Comparison of ENCODE assay signal across 1 cellular context in genomic region chr7:98878365-98879197, GRCh38.
TF ChIP-seq lines count a peak whose summit lies in the region.

TSS of gene TRRAP (plus strand) at chr7:98878532. CDS start at chr7:98881151, 2,619 bp downstream.

TF ChIP-seq in HepG2, 621 proteins besides CTCF, POLR2A, EP300 and RAD21 (continued from another document and continues in another):
- TF ChIP-seq TFE3 (CRISPR knock-in tag; IDR thresholded peaks at IDR 0.05), result 0 out of 2 replicates have a peak, but pooled peaks have one; percentile 24
- TF ChIP-seq, protein P1, sequence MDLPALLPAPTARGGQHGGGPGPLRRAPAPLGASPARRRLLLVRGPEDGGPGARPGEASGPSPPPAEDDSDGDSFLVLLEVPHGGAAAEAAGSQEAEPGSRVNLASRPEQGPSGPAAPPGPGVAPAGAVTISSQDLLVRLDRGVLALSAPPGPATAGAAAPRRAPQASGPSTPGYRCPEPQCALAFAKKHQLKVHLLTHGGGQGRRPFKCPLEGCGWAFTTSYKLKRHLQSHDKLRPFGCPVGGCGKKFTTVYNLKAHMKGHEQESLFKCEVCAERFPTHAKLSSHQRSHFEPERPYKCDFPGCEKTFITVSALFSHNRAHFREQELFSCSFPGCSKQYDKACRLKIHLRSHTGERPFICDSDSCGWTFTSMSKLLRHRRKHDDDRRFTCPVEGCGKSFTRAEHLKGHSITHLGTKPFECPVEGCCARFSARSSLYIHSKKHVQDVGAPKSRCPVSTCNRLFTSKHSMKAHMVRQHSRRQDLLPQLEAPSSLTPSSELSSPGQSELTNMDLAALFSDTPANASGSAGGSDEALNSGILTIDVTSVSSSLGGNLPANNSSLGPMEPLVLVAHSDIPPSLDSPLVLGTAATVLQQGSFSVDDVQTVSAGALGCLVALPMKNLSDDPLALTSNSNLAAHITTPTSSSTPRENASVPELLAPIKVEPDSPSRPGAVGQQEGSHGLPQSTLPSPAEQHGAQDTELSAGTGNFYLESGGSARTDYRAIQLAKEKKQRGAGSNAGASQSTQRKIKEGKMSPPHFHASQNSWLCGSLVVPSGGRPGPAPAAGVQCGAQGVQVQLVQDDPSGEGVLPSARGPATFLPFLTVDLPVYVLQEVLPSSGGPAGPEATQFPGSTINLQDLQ (CRISPR knock-in tag; IDR thresholded peaks at IDR 0.05), result 0 out of 2 replicates have a peak, but pooled peaks have one; percentile 28
- no peak for TF ChIP-seq HDAC6 (IDR thresholded peaks at IDR 0.05; ENCODE audit: low read depth, low read length)
- TF ChIP-seq, protein P2, sequence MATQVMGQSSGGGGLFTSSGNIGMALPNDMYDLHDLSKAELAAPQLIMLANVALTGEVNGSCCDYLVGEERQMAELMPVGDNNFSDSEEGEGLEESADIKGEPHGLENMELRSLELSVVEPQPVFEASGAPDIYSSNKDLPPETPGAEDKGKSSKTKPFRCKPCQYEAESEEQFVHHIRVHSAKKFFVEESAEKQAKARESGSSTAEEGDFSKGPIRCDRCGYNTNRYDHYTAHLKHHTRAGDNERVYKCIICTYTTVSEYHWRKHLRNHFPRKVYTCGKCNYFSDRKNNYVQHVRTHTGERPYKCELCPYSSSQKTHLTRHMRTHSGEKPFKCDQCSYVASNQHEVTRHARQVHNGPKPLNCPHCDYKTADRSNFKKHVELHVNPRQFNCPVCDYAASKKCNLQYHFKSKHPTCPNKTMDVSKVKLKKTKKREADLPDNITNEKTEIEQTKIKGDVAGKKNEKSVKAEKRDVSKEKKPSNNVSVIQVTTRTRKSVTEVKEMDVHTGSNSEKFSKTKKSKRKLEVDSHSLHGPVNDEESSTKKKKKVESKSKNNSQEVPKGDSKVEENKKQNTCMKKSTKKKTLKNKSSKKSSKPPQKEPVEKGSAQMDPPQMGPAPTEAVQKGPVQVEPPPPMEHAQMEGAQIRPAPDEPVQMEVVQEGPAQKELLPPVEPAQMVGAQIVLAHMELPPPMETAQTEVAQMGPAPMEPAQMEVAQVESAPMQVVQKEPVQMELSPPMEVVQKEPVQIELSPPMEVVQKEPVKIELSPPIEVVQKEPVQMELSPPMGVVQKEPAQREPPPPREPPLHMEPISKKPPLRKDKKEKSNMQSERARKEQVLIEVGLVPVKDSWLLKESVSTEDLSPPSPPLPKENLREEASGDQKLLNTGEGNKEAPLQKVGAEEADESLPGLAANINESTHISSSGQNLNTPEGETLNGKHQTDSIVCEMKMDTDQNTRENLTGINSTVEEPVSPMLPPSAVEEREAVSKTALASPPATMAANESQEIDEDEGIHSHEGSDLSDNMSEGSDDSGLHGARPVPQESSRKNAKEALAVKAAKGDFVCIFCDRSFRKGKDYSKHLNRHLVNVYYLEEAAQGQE (IDR thresholded peaks at IDR 0.05; ENCODE audit: borderline replicate concordance in 1 of 2, low read depth in 1 of 2, low read length in 2 of 2), result no peak
- TF ChIP-seq GLI4 (CRISPR knock-in tag; IDR thresholded peaks at IDR 0.05; ENCODE audit: borderline replicate concordance), result peak; percentile 82; the same call in 1 of the 2 replicates
- TF ChIP-seq ZNF782 (CRISPR knock-in tag; IDR thresholded peaks at IDR 0.05; ENCODE audit: borderline replicate concordance), result peak; percentile 49; the same call in 1 of the 2 replicates
- no peak for TF ChIP-seq ZHX1 (CRISPR knock-in tag; IDR thresholded peaks at IDR 0.05; ENCODE audit: low read depth)
- TF ChIP-seq HNF4A (CRISPR knock-in tag; IDR thresholded peaks at IDR 0.05), result no peak
- no peak for TF ChIP-seq ZNF891 (CRISPR knock-in tag; IDR thresholded peaks at IDR 0.05)
- TF ChIP-seq BCLAF1 (IDR thresholded peaks at IDR 0.05), result no peak
- TF ChIP-seq JUND (CRISPR knock-in tag; IDR thresholded peaks at IDR 0.05), result no peak
- TF ChIP-seq ZSCAN12 (CRISPR knock-in tag; IDR thresholded peaks at IDR 0.05), result 0 out of 2 replicates have a peak, but pooled peaks have one; percentile 23
- peak; percentile 57 for TF ChIP-seq POLR2G (IDR thresholded peaks at IDR 0.05; ENCODE audit: low read depth, low read length)
- TF ChIP-seq MXI1 (IDR thresholded peaks at IDR 0.05; ENCODE audit: borderline replicate concordance, low read depth, low read length), result no peak
- peak; percentile 67; the same call in 1 of the 2 replicates for TF ChIP-seq ZNF788 (CRISPR knock-in tag; IDR thresholded peaks at IDR 0.05; ENCODE audit: borderline replicate concordance)
- peak; percentile 53; the same call in 1 of the 2 replicates for TF ChIP-seq ZNF451 (CRISPR knock-in tag; IDR thresholded peaks at IDR 0.05)
- TF ChIP-seq TEAD2 (CRISPR knock-in tag; IDR thresholded peaks at IDR 0.05), result no peak
- TF ChIP-seq ZNF556 (CRISPR knock-in tag; IDR thresholded peaks at IDR 0.05; ENCODE audit: borderline replicate concordance), result no peak
- no peak for TF ChIP-seq NONO (IDR thresholded peaks at IDR 0.05)
- TF ChIP-seq NONO (CRISPR knock-in tag; conservative IDR thresholded peaks at IDR 0.05), result peak; percentile 40
- peak; percentile 33; the same call in 1 of the 2 replicates for TF ChIP-seq GABPA (IDR thresholded peaks at IDR 0.05; ENCODE audit: low read depth, low read length)
- TF ChIP-seq GABPA (CRISPR knock-in tag; IDR thresholded peaks at IDR 0.05; ENCODE audit: low read depth), result no peak
- 0 out of 2 replicates have a peak, but pooled peaks have one; percentile 20 for TF ChIP-seq FOSL2 (CRISPR knock-in tag; IDR thresholded peaks at IDR 0.05)
- peak; percentile 61 for TF ChIP-seq MYC (CRISPR knock-in tag; IDR thresholded peaks at IDR 0.05; ENCODE audit: borderline replicate concordance)
- no peak for TF ChIP-seq ZNF703 (CRISPR knock-in tag; IDR thresholded peaks at IDR 0.05; ENCODE audit: borderline replicate concordance)
- TF ChIP-seq NFKBIZ (CRISPR knock-in tag; IDR thresholded peaks at IDR 0.05), result no peak; the same call in 1 of the 2 replicates
- TF ChIP-seq NR2F2 (IDR thresholded peaks at IDR 0.05; ENCODE audit: borderline replicate concordance, low read depth), result no peak
- TF ChIP-seq ZNF704 (CRISPR knock-in tag; IDR thresholded peaks at IDR 0.05; ENCODE audit: borderline replicate concordance), result 0 out of 2 replicates have a peak, but pooled peaks have one; percentile 39
- TF ChIP-seq, protein P3, sequence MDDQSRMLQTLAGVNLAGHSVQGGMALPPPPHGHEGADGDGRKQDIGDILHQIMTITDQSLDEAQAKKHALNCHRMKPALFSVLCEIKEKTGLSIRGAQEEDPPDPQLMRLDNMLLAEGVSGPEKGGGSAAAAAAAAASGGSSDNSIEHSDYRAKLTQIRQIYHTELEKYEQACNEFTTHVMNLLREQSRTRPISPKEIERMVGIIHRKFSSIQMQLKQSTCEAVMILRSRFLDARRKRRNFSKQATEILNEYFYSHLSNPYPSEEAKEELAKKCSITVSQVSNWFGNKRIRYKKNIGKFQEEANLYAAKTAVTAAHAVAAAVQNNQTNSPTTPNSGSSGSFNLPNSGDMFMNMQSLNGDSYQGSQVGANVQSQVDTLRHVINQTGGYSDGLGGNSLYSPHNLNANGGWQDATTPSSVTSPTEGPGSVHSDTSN (CRISPR knock-in tag; IDR thresholded peaks at IDR 0.05; ENCODE audit: borderline replicate concordance), result peak; percentile 78; the same call in 1 of the 2 replicates
- TF ChIP-seq KDM5A (IDR thresholded peaks at IDR 0.05; ENCODE audit: borderline replicate concordance, low read length), result peak; percentile 38; the same call in 1 of the 2 replicates
- 0 out of 2 replicates have a peak, but pooled peaks have one; percentile 65 for TF ChIP-seq ZNF777 (CRISPR knock-in tag; IDR thresholded peaks at IDR 0.05)
- peak; percentile 32; the same call in 1 of the 2 replicates for TF ChIP-seq ETV5 (CRISPR knock-in tag; IDR thresholded peaks at IDR 0.05; ENCODE audit: borderline replicate concordance)
- TF ChIP-seq, protein P4, sequence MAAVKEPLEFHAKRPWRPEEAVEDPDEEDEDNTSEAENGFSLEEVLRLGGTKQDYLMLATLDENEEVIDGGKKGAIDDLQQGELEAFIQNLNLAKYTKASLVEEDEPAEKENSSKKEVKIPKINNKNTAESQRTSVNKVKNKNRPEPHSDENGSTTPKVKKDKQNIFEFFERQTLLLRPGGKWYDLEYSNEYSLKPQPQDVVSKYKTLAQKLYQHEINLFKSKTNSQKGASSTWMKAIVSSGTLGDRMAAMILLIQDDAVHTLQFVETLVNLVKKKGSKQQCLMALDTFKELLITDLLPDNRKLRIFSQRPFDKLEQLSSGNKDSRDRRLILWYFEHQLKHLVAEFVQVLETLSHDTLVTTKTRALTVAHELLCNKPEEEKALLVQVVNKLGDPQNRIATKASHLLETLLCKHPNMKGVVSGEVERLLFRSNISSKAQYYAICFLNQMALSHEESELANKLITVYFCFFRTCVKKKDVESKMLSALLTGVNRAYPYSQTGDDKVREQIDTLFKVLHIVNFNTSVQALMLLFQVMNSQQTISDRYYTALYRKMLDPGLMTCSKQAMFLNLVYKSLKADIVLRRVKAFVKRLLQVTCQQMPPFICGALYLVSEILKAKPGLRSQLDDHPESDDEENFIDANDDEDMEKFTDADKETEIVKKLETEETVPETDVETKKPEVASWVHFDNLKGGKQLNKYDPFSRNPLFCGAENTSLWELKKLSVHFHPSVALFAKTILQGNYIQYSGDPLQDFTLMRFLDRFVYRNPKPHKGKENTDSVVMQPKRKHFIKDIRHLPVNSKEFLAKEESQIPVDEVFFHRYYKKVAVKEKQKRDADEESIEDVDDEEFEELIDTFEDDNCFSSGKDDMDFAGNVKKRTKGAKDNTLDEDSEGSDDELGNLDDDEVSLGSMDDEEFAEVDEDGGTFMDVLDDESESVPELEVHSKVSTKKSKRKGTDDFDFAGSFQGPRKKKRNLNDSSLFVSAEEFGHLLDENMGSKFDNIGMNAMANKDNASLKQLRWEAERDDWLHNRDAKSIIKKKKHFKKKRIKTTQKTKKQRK (IDR thresholded peaks at IDR 0.05; ENCODE audit: low read length), result no peak
- TF ChIP-seq NR1H2 (CRISPR knock-in tag; IDR thresholded peaks at IDR 0.05; ENCODE audit: borderline replicate concordance, low read depth), result no peak
- no peak for TF ChIP-seq HMG20A (CRISPR knock-in tag; IDR thresholded peaks at IDR 0.05; ENCODE audit: borderline replicate concordance)
- peak; percentile 62; the same call in 1 of the 2 replicates for TF ChIP-seq ZNF709 (CRISPR knock-in tag; IDR thresholded peaks at IDR 0.05)
- TF ChIP-seq AGO2 (optimal IDR thresholded peaks at IDR 0.05; ENCODE audit: low read depth, low read length), result peak; percentile 82
- no peak for TF ChIP-seq ZNF557 (CRISPR knock-in tag; IDR thresholded peaks at IDR 0.05)
- TF ChIP-seq PAWR (CRISPR knock-in tag; IDR thresholded peaks at IDR 0.05; ENCODE audit: borderline replicate concordance), result no peak
- TF ChIP-seq, protein P5, sequence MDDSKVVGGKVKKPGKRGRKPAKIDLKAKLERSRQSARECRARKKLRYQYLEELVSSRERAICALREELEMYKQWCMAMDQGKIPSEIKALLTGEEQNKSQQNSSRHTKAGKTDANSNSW (CRISPR knock-in tag; IDR thresholded peaks at IDR 0.05; ENCODE audit: borderline replicate concordance), result peak; percentile 79; the same call in 1 of the 2 replicates
- TF ChIP-seq ZNF264 (CRISPR knock-in tag; IDR thresholded peaks at IDR 0.05), result 0 out of 2 replicates have a peak, but pooled peaks have one; percentile 43
- TF ChIP-seq FOXA3 (CRISPR knock-in tag; IDR thresholded peaks at IDR 0.05), result no peak
